ENCODE assay signal across 21 cellular contexts in genomic region chr11:87325490-87325872, GRCh38.
A peak's percentile ranks its signal among the peaks of the same experiment; 100 is the strongest.
DNase-seq lines count a peak whose midpoint lies in the region; ATAC-seq and TF ChIP-seq lines count a peak whose summit lies in the region.
"Had no signal": no experiment of that assay in that cellular context is flagged by ENCODE, and none has a peak within 500 bp of the region (broad histone marks: within the 10 kb centered on the region; RNA-seq: fewer than 3 reads in every experiment).

No MANE protein-coding gene starts in this region.

- H3K27me3 ChIP-seq in upper lobe of left lung = no peaks in the 10 kb centered on the region

- no peak for TF ChIP-seq POLR2A in upper lobe of left lung (IDR thresholded peaks at IDR 0.05)

- ATAC-seq in HG03521 (IDR thresholded peaks at IDR 0.05; ENCODE audit: unreplicated experiment) = no peak
- ATAC-seq in upper lobe of left lung (ENCODE audit: low FRiP score in 2 of 2) = no peak
- ATAC-seq: Right ventricle myocardium inferior had no signal

- peaks cover 0 to 13% (median 0%) of the 10 kb centered on the region in 4 donors for H3K36me3 ChIP-seq in upper lobe of left lung

- WGBS in upper lobe of left lung, 2 donors = 59 to 66% methylated on average over 3 of the region's 3 CpGs

- no peak for TF ChIP-seq EP300 in upper lobe of left lung (IDR thresholded peaks at IDR 0.05)

- H3K9me3 ChIP-seq in upper lobe of left lung = no peaks in the 10 kb centered on the region

- peak overlapping the region; percentile 62 for H3K27ac Mint-ChIP-seq in glutamatergic neuron (ENCODE audit: unreplicated experiment)

- no peak overlapping the region for H3K4me3 ChIP-seq in upper lobe of left lung
- H3K4me3 ChIP-seq: PC-9 had no signal

- no peak for TF ChIP-seq CTCF in glutamatergic neuron (IDR thresholded peaks at IDR 0.05; ENCODE audit: partially characterized antibody, unreplicated experiment)
- TF ChIP-seq CTCF in upper lobe of left lung (IDR thresholded peaks at IDR 0.05) = no peak

- peak; percentile 32 for DNase-seq in NCI-H2171 treated with DMSO at 0.1 percent for 48 hours (lab: John Stamatoyannopoulos, UW)
- DNase-seq in NCI-H2171 (lab: John Stamatoyannopoulos, UW) = no peak
- DNase-seq in SK-N-DZ (ENCODE audit: low spot score) = peak; percentile 81
- no peak for DNase-seq in glutamatergic neuron
- no peak for DNase-seq in NCI-H345 treated with DMSO at 0.1 percent for 48 hours (lab: John Stamatoyannopoulos, UW; ENCODE audit: unreplicated experiment)
- DNase-seq in NCI-H2227 treated with DMSO at 0.1 percent for 48 hours (lab: John Stamatoyannopoulos, UW) = no peak
- no peak for DNase-seq in upper lobe of left lung
- DNase-seq: 8988T; Calu3; DMS79 treated with DMSO at 0.1 percent for 48 hours; GF-D8; KG1; MM.1S; NCI-H2029; NCI-H446; NCI-H526; NK-92 treated with Interleukin-12 subunit alpha and Interleukin-12 subunit beta, amount 100 ng/mL, for 24 hours; PC-9; SW 1271 had no signal

- no peaks in the 10 kb centered on the region for H3K27me3 Mint-ChIP-seq in glutamatergic neuron (ENCODE audit: unreplicated experiment)

- no peaks in the 10 kb centered on the region for H3K4me1 ChIP-seq in upper lobe of left lung

- H3K4me1 Mint-ChIP-seq in glutamatergic neuron (ENCODE audit: low read depth, unreplicated experiment) = peaks cover 7% of the 10 kb centered on the region

- H3K9me3 Mint-ChIP-seq in glutamatergic neuron (ENCODE audit: unreplicated experiment) = no peaks in the 10 kb centered on the region

- H3K36me3 Mint-ChIP-seq in glutamatergic neuron (ENCODE audit: unreplicated experiment) = no peaks in the 10 kb centered on the region

- no peak overlapping the region for H3K4me3 Mint-ChIP-seq in glutamatergic neuron (ENCODE audit: unreplicated experiment)

- no peak overlapping the region for H3K27ac ChIP-seq in upper lobe of left lung
- H3K27ac ChIP-seq: PC-9 had no signal

Comparison
In these comparisons a context has a peak if more than half of its experiments do, and no peak if none do; other contexts are left out.
1. DNase-seq: peak in NCI-H2171 treated with DMSO at 0.1 percent for 48 hours (single experiment) and SK-N-DZ (single experiment); none in NCI-H2171 (single experiment), glutamatergic neuron (single experiment), NCI-H345 treated with DMSO at 0.1 percent for 48 hours (single experiment), NCI-H2227 treated with DMSO at 0.1 percent for 48 hours (single experiment) and upper lobe of left lung (0 of 2).